Comparison of ENCODE assay signal across 1 cellular context in genomic region chr3:62951870-62952269, GRCh38.
TF ChIP-seq lines count a peak whose summit lies in the region.

No MANE protein-coding gene starts in this region.

TF ChIP-seq in liver, 16 proteins besides CTCF, POLR2A, EP300 and RAD21:
- TF ChIP-seq HNF4A (conservative IDR thresholded peaks at IDR 0.05) = peak; percentile 15 to 58
